ENCODE assay signal across 8 cellular contexts in the genomic region with DNA sequence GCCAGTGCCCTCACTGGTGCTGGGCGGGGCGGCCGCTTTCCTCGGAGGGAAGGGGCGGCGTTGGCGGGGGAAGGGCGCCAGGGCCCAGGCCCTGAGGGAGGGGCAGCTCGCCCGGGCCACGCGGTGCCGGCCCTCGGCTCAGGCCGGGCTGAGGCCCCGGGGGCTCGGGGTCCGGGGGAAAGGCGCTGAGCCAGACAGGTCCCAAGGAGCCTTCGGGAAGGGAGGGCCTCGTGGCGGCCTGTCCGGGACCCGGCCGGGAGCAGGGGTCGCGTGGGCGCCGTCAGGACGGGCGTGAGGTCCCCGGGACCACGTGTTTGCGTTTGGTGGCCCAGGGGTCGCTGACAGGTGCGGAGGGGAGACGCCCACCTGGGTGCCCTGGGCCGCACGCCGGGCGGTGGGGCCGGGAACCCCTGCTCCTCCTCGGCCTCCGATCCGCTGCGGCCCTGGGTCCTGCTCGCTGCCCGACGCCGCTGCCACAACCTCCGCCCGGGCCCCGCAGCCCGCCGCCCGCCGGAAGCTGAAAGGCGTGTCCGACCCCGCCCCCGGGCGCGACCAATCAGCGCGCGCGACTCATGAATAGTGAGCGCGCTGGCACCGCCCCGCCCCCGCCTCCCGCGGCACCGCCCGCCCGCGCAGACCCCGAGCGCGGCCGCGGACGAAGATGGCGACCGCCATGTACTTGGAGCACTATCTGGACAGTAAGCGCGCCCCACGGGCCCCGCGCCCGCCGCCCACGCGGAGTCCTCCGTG. TPM values are rescaled to one million over a fixed set of nuclear protein-coding genes. Genes with fewer than 3 reads are reported as not detected.
A peak's percentile ranks its signal among the peaks of the same experiment; 100 is the strongest.
DNase-seq lines count a peak whose midpoint lies in the region; ATAC-seq and TF ChIP-seq lines count a peak whose summit lies in the region.

Gene ING5 (plus strand): TSS at position 635 of the 750 bp plus-strand sequence. CDS start 27 bp downstream, at position 662.

- no peaks in the 10 kb centered on the region for H3K9me2 ChIP-seq in hepatocyte (replicated peaks; ENCODE audit: insufficient read depth)

- peaks cover 8% of the 10 kb centered on the region for H4K20me1 ChIP-seq in hepatocyte (ENCODE audit: insufficient read depth, poor library complexity, severe bottlenecking)

- no peak for TF ChIP-seq CTCF in astrocyte of the cerebellum (IDR thresholded peaks at IDR 0.05; ENCODE audit: low read depth, low read length, missing control alignments)
- no peak for TF ChIP-seq CTCF in hepatocyte (IDR thresholded peaks at IDR 0.05; ENCODE audit: poor library complexity)
- TF ChIP-seq CTCF in retinal pigment epithelial cell (conservative IDR thresholded peaks at IDR 0.05; ENCODE audit: low read depth, low read length): no peak

- 0% methylated on average over 22 of the region's 96 CpGs for WGBS in hepatocyte (ENCODE audit: low lambda C conversion rate, missing lambda C conversion rate)

- no peaks in the 10 kb centered on the region for H3K9me3 ChIP-seq in hepatocyte (ENCODE audit: low read depth)

- peaks cover 13% of the 10 kb centered on the region for H3K4me1 ChIP-seq in hepatocyte (ENCODE audit: insufficient read depth)

- H3K36me3 ChIP-seq in hepatocyte (replicated peaks; ENCODE audit: insufficient read depth, low read depth): no peaks in the 10 kb centered on the region

- H3K4me2 ChIP-seq in hepatocyte: peak within 1 kb of the TSS; percentile 96

- peaks cover 34% of the 10 kb centered on the region for H3K79me2 ChIP-seq in hepatocyte

- peak within 1 kb of the TSS; percentile 97 for H3K27ac ChIP-seq in hepatocyte

- ATAC-seq in GM18517 (IDR thresholded peaks at IDR 0.05; ENCODE audit: unreplicated experiment): peak; percentile 53
- ATAC-seq in HG02981 (IDR thresholded peaks at IDR 0.05; ENCODE audit: unreplicated experiment): peak; percentile 50
- ATAC-seq in GM18870 (IDR thresholded peaks at IDR 0.05; ENCODE audit: unreplicated experiment): no peak

- H3K27me3 ChIP-seq in hepatocyte: no peaks in the 10 kb centered on the region

- DNase-seq in NCI-H2081 (lab: John Stamatoyannopoulos, UW) (peak; percentile 91 to 92), T1000 (lab: John Stamatoyannopoulos, UW) (peak; percentile 88), astrocyte of the cerebellum (ENCODE audit: low read depth) (peak; percentile 73), hepatocyte (ENCODE audit: low spot score) (peak; percentile 98), retinal pigment epithelial cell (ENCODE audit: low read depth) (peak; percentile 67)

- peak within 1 kb of the TSS; percentile 67 for H2AFZ ChIP-seq in hepatocyte

- in situ Hi-C loops in astrocyte of the cerebellum (cut with HindIII; ENCODE audit: low sequenced_read_pairs): no loop called here

- H3K4me3 ChIP-seq in astrocyte of the cerebellum (ENCODE audit: low read depth, low read length) (peak within 1 kb of the TSS; percentile 76), hepatocyte (peak within 1 kb of the TSS; percentile 96), retinal pigment epithelial cell (ENCODE audit: low read length) (peak within 1 kb of the TSS; percentile 72)

RNA-seq across cellular contexts. Expression of gene ING5, which starts in this region (rescaled TPM):
- 17.5 and 33.4 TPM in 2 replicates for total RNA-seq in hepatocyte
- 27.6 and 28.9 TPM in 2 replicates for polyA plus RNA-seq in hepatocyte
